Comparison of ENCODE assay signal across 1 cellular context in genomic region chr16:29181254-29181780, GRCh38.
TF ChIP-seq lines count a peak whose summit lies in the region.

No MANE protein-coding gene starts in this region.

TF ChIP-seq in HepG2, 621 proteins besides CTCF, POLR2A, EP300 and RAD21:
- TF ChIP-seq DR1 (CRISPR knock-in tag; IDR thresholded peaks at IDR 0.05) (peak; percentile 5; the same call in 1 of the 2 replicates), ZNF883 (CRISPR knock-in tag; IDR thresholded peaks at IDR 0.05; ENCODE audit: not compliant biosample characterization) (peak; percentile 12)
